In genomic region chr3:58013973-58014649, GRCh38 we compare ENCODE assay signal across 11 cellular contexts. TPM values are rescaled to one million over a fixed set of nuclear protein-coding genes. Genes with fewer than 3 reads are reported as not detected.
DNase-seq lines count a peak whose midpoint lies in the region; ATAC-seq and TF ChIP-seq lines count a peak whose summit lies in the region.
"Had no signal": no experiment of that assay in that cellular context is flagged by ENCODE, and none has a peak within 500 bp of the region (broad histone marks: within the 10 kb centered on the region; RNA-seq: fewer than 3 reads in every experiment).

No MANE protein-coding gene starts in this region.

- H3K36me3 ChIP-seq in lower lobe of right lung (no peaks in the 10 kb centered on the region), tibial nerve (no peaks in the 10 kb centered on the region)
- H3K36me3 ChIP-seq in CD8-positive, alpha-beta memory T cell (ENCODE audit: insufficient read depth, low read length) = no peaks in the 10 kb centered on the region

- peak; percentile 25 to 38 for ATAC-seq in lower lobe of right lung
- no peak for ATAC-seq in HG02759 (IDR thresholded peaks at IDR 0.05; ENCODE audit: unreplicated experiment)

- no peak overlapping the region for H3K27ac Mint-ChIP-seq in activated CD4-positive, alpha-beta T cell treated with anti-CD3 and anti-CD28 coated beads, Interleukin-2, amount 10 ng/mL, durations not matched to agents 24 days and 14 days
- H3K27ac Mint-ChIP-seq in CD8-positive, alpha-beta memory T cell = peak overlapping the region in 1 of 8 donors; percentile 80

- CTCF ChIA-PET in CD8-positive, alpha-beta memory T cell (lab: Charles Lee) = no interaction called here

- no peaks in the 10 kb centered on the region for H3K27me3 ChIP-seq in lower lobe of right lung (ENCODE audit: low read depth)
- H3K27me3 ChIP-seq in tibial nerve = no peaks in the 10 kb centered on the region
- no peaks in the 10 kb centered on the region for H3K27me3 ChIP-seq in CD8-positive, alpha-beta memory T cell (ENCODE audit: insufficient read depth, low read length, poor library complexity, severe bottlenecking)

- H3K4me3 Mint-ChIP-seq in activated CD4-positive, alpha-beta T cell treated with anti-CD3 and anti-CD28 coated beads, Interleukin-2, amount 10 ng/mL, durations not matched to agents 24 days and 14 days = no peak overlapping the region
- H3K4me3 Mint-ChIP-seq in CD8-positive, alpha-beta memory T cell = no peak overlapping the region
- H3K4me3 Mint-ChIP-seq: activated CD4-positive, alpha-beta T cell treated with anti-CD3 and anti-CD28 coated beads, Interleukin-2, amount 10 ng/mL, durations not matched to agents 7 days and 5 days had no signal

- 47 to 48% methylated on average over 10 of the region's 10 CpGs for WGBS in tibial nerve, 2 donors

- no peak overlapping the region for H3K4me3 ChIP-seq in choroid plexus epithelial cell (ENCODE audit: low read depth, low read length)
- no peak overlapping the region for H3K4me3 ChIP-seq in lower lobe of right lung
- H3K4me3 ChIP-seq in tibial nerve = no peak overlapping the region
- no peak overlapping the region for H3K4me3 ChIP-seq in CD8-positive, alpha-beta memory T cell (ENCODE audit: low read length)

- no peak for TF ChIP-seq POLR2A in tibial nerve (IDR thresholded peaks at IDR 0.05)

- peak in 1 of 2 donors; percentile 80 for TF ChIP-seq EP300 in tibial nerve (IDR thresholded peaks at IDR 0.05)

- DNase-seq in DMS 273 (lab: John Stamatoyannopoulos, UW; ENCODE audit: unreplicated experiment) (peak; percentile 86), DMS 273 treated with DMSO at 0.1 percent for 48 hours (lab: John Stamatoyannopoulos, UW) (no peak), choroid plexus epithelial cell (ENCODE audit: low read depth) (peak; percentile 75), lower lobe of right lung (no peak), tibial nerve (ENCODE audit: low spot score in 2 of 2) (peak; percentile 59 to 64)
- no peak for DNase-seq in activated CD4-positive, alpha-beta T cell treated with anti-CD3 and anti-CD28 coated beads, Interleukin-2, amount 10 ng/mL, durations not matched to agents 24 days and 14 days
- no peak for DNase-seq in CD8-positive, alpha-beta memory T cell
- DNase-seq: activated CD4-positive, alpha-beta T cell treated with anti-CD3 and anti-CD28 coated beads, Interleukin-2, amount 10 ng/mL, durations not matched to agents 7 days and 5 days; NCI-H2227 treated with DMSO at 0.1 percent for 48 hours had no signal

- H3K9me3 ChIP-seq in lower lobe of right lung = no peaks in the 10 kb centered on the region
- H3K9me3 ChIP-seq in tibial nerve = no peaks in the 10 kb centered on the region
- no peaks in the 10 kb centered on the region for H3K9me3 ChIP-seq in CD8-positive, alpha-beta memory T cell (ENCODE audit: low read length)

- no peak for TF ChIP-seq CTCF in choroid plexus epithelial cell (conservative IDR thresholded peaks at IDR 0.05; ENCODE audit: low read depth, low read length)
- TF ChIP-seq CTCF in lower lobe of right lung (IDR thresholded peaks at IDR 0.05) = no peak
- TF ChIP-seq CTCF in tibial nerve (IDR thresholded peaks at IDR 0.05) = no peak

- no peaks in the 10 kb centered on the region for H3K9me3 Mint-ChIP-seq in activated CD4-positive, alpha-beta T cell treated with anti-CD3 and anti-CD28 coated beads, Interleukin-2, amount 10 ng/mL, durations not matched to agents 24 days and 14 days
- no peaks in the 10 kb centered on the region for H3K9me3 Mint-ChIP-seq in CD8-positive, alpha-beta memory T cell
- H3K9me3 Mint-ChIP-seq: activated CD4-positive, alpha-beta T cell treated with anti-CD3 and anti-CD28 coated beads, Interleukin-2, amount 10 ng/mL, durations not matched to agents 7 days and 5 days had no signal

- H3K27me3 Mint-ChIP-seq in activated CD4-positive, alpha-beta T cell treated with anti-CD3 and anti-CD28 coated beads, Interleukin-2, amount 10 ng/mL, durations not matched to agents 24 days and 14 days = no peaks in the 10 kb centered on the region
- no peaks in the 10 kb centered on the region for H3K27me3 Mint-ChIP-seq in CD8-positive, alpha-beta memory T cell
- H3K27me3 Mint-ChIP-seq: activated CD4-positive, alpha-beta T cell treated with anti-CD3 and anti-CD28 coated beads, Interleukin-2, amount 10 ng/mL, durations not matched to agents 7 days and 5 days had no signal

- H3K36me3 Mint-ChIP-seq in activated CD4-positive, alpha-beta T cell treated with anti-CD3 and anti-CD28 coated beads, Interleukin-2, amount 10 ng/mL, durations not matched to agents 24 days and 14 days (ENCODE audit: low read depth) = no peaks in the 10 kb centered on the region
- peaks cover 0 to 1% (median 0%) of the 10 kb centered on the region in 3 donors for H3K36me3 Mint-ChIP-seq in CD8-positive, alpha-beta memory T cell

- H3K4me1 ChIP-seq in lower lobe of right lung (peaks cover 48% of the 10 kb centered on the region), tibial nerve (peaks cover 0 to 82% (median 36%) of the 10 kb centered on the region in 4 donors)
- peaks cover 28% of the 10 kb centered on the region for H3K4me1 ChIP-seq in CD8-positive, alpha-beta memory T cell (ENCODE audit: insufficient read depth, low read length)

- POLR2A ChIA-PET in CD8-positive, alpha-beta memory T cell (lab: Charles Lee) = no interaction called here

- peaks cover 33% of the 10 kb centered on the region for H3K4me1 Mint-ChIP-seq in activated CD4-positive, alpha-beta T cell treated with anti-CD3 and anti-CD28 coated beads, Interleukin-2, amount 10 ng/mL, durations not matched to agents 24 days and 14 days
- peaks cover 29 to 41% (median 31%) of the 10 kb centered on the region in 3 donors for H3K4me1 Mint-ChIP-seq in CD8-positive, alpha-beta memory T cell

- H3K27ac ChIP-seq in lower lobe of right lung = no peak overlapping the region
- H3K27ac ChIP-seq in tibial nerve = peak overlapping the region; percentile 6 to 91 (median 72)
- no peak overlapping the region for H3K27ac ChIP-seq in CD8-positive, alpha-beta memory T cell (ENCODE audit: low read depth, low read length)
- H3K27ac ChIP-seq: 22Rv1 had no signal

- intact Hi-C loops in lower lobe of right lung (cut with DNase I) = no loop called here
- intact Hi-C loops in activated CD4-positive, alpha-beta T cell treated with anti-CD3 and anti-CD28 coated beads, Interleukin-2, amount 10 ng/mL, durations not matched to agents 24 days and 14 days (cut with micrococcal nuclease) = no loop called here

RNA-seq across cellular contexts. Expression of gene FLNB, which starts 5.9 kb away (rescaled TPM):
- total RNA-seq in lower lobe of right lung = 83.3 TPM
- 100 to 1,000 TPM; 265 to 345 (median 277) TPM for total RNA-seq in tibial nerve
- total RNA-seq in activated CD4-positive, alpha-beta T cell treated with anti-CD3 and anti-CD28 coated beads, Interleukin-2, amount 10 ng/mL, durations not matched to agents 24 days and 14 days = 22.8 and 23.9 TPM in 2 replicates
- total RNA-seq in CD8-positive, alpha-beta memory T cell = 10 to 100 TPM; 11.5 to 12.8 TPM
- polyA plus RNA-seq in CD8-positive, alpha-beta memory T cell = 12.2 TPM

Comparison
In these comparisons a context has a peak if more than half of its experiments do, and no peak if none do; other contexts are left out.
1. DNase-seq: peak in DMS 273 (single experiment), choroid plexus epithelial cell (single experiment) and tibial nerve (2 of 2); none in DMS 273 treated with DMSO at 0.1 percent for 48 hours (single experiment), lower lobe of right lung (single experiment), activated CD4-positive, alpha-beta T cell treated with anti-CD3 and anti-CD28 coated beads, Interleukin-2, amount 10 ng/mL, durations not matched to agents 24 days and 14 days (single experiment) and CD8-positive, alpha-beta memory T cell (0 of 5).
2. H3K27ac ChIP-seq: peak in tibial nerve (4 of 4); none in lower lobe of right lung (single experiment) and CD8-positive, alpha-beta memory T cell (single experiment).